ENCODE assay signal across 1 cellular context in genomic region chr1:173867753-173868265, GRCh38.
TF ChIP-seq lines count a peak whose summit lies in the region.

Gene GAS5 (minus strand): TSS chr1:173867989.

TF ChIP-seq in K562, 482 proteins besides CTCF, POLR2A, EP300 and RAD21 (continued from another document):
- TF ChIP-seq, protein P1, sequence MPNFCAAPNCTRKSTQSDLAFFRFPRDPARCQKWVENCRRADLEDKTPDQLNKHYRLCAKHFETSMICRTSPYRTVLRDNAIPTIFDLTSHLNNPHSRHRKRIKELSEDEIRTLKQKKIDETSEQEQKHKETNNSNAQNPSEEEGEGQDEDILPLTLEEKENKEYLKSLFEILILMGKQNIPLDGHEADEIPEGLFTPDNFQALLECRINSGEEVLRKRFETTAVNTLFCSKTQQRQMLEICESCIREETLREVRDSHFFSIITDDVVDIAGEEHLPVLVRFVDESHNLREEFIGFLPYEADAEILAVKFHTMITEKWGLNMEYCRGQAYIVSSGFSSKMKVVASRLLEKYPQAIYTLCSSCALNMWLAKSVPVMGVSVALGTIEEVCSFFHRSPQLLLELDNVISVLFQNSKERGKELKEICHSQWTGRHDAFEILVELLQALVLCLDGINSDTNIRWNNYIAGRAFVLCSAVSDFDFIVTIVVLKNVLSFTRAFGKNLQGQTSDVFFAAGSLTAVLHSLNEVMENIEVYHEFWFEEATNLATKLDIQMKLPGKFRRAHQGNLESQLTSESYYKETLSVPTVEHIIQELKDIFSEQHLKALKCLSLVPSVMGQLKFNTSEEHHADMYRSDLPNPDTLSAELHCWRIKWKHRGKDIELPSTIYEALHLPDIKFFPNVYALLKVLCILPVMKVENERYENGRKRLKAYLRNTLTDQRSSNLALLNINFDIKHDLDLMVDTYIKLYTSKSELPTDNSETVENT (CRISPR knock-in tag; IDR thresholded peaks at IDR 0.05), result peak; percentile 95
- no peak for TF ChIP-seq ZBTB8A (IDR thresholded peaks at IDR 0.05; ENCODE audit: partially characterized antibody)
- TF ChIP-seq ID3 (CRISPR knock-in tag; IDR thresholded peaks at IDR 0.05), result no peak
- peak; percentile 94; the same call in 1 of the 2 replicates for TF ChIP-seq ID3 (tag; IDR thresholded peaks at IDR 0.05)
- TF ChIP-seq ZNF280B (CRISPR knock-in tag; IDR thresholded peaks at IDR 0.05), result no peak
- peak; percentile 79 for TF ChIP-seq L3MBTL2 (IDR thresholded peaks at IDR 0.05)
- no peak for TF ChIP-seq MTF1 (CRISPR knock-in tag; IDR thresholded peaks at IDR 0.05; ENCODE audit: borderline replicate concordance)
- TF ChIP-seq SAFB (IDR thresholded peaks at IDR 0.05; ENCODE audit: borderline replicate concordance, low read depth, low read length), result no peak
- no peak for TF ChIP-seq BACH1 (tag; IDR thresholded peaks at IDR 0.05)
- peak; percentile 82; the same call in 1 of the 2 replicates for TF ChIP-seq ZBTB17 (CRISPR knock-in tag; IDR thresholded peaks at IDR 0.05)
- peak; percentile 58; the same call in 1 of the 2 replicates for TF ChIP-seq ZNF24 (IDR thresholded peaks at IDR 0.05)
- TF ChIP-seq CREM (IDR thresholded peaks at IDR 0.05; ENCODE audit: low read depth), result peak; percentile 96
- TF ChIP-seq, protein P2, sequence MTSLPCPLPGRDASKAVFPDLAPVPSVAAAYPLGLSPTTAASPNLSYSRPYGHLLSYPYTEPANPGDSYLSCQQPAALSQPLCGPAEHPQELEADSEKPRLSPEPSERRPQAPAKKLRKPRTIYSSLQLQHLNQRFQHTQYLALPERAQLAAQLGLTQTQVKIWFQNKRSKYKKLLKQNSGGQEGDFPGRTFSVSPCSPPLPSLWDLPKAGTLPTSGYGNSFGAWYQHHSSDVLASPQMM (CRISPR knock-in tag; IDR thresholded peaks at IDR 0.05), result no peak
- TF ChIP-seq PTBP1 (IDR thresholded peaks at IDR 0.05; ENCODE audit: low read depth, low read length), result 0 out of 2 replicates have a peak, but pooled peaks have one; percentile 31
- no peak for TF ChIP-seq ELF4 (CRISPR knock-in tag; IDR thresholded peaks at IDR 0.05)
- TF ChIP-seq KDM1A (IDR thresholded peaks at IDR 0.05), result no peak
- TF ChIP-seq SMAD2 (IDR thresholded peaks at IDR 0.05; ENCODE audit: low read depth, low read length), result no peak
- TF ChIP-seq ZC3H11A (IDR thresholded peaks at IDR 0.05; ENCODE audit: low read depth, low read length), result no peak
- TF ChIP-seq, protein P3, sequence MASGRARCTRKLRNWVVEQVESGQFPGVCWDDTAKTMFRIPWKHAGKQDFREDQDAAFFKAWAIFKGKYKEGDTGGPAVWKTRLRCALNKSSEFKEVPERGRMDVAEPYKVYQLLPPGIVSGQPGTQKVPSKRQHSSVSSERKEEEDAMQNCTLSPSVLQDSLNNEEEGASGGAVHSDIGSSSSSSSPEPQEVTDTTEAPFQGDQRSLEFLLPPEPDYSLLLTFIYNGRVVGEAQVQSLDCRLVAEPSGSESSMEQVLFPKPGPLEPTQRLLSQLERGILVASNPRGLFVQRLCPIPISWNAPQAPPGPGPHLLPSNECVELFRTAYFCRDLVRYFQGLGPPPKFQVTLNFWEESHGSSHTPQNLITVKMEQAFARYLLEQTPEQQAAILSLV (tag; IDR thresholded peaks at IDR 0.05), result no peak
- TF ChIP-seq PTTG1 (tag; IDR thresholded peaks at IDR 0.05; ENCODE audit: low read depth), result peak; percentile 51; the same call in 1 of the 2 replicates
- TF ChIP-seq RBBP5 (IDR thresholded peaks at IDR 0.05; ENCODE audit: borderline replicate concordance, insufficient read depth, low read length, poor library complexity, severe bottlenecking), result peak; percentile 99
- no peak for TF ChIP-seq HMGN3 (IDR thresholded peaks at IDR 0.05; ENCODE audit: borderline replicate concordance, extremely low read depth, insufficient read length, low read depth, low read length)
- peak; percentile 51; the same call in 1 of the 2 replicates for TF ChIP-seq CREB3L1 (IDR thresholded peaks at IDR 0.05; ENCODE audit: borderline replicate concordance, low read depth)
- no peak for TF ChIP-seq NEUROD1 (IDR thresholded peaks at IDR 0.05; ENCODE audit: borderline replicate concordance, low read depth, low read length, partially characterized antibody)
- no peak for TF ChIP-seq ZNF583 (CRISPR knock-in tag; IDR thresholded peaks at IDR 0.05)
- no peak for TF ChIP-seq KAT8 (IDR thresholded peaks at IDR 0.05; ENCODE audit: low read depth)
- no peak for TF ChIP-seq ZNF668 (CRISPR knock-in tag; IDR thresholded peaks at IDR 0.05)
- TF ChIP-seq ZNF639 (CRISPR knock-in tag; conservative IDR thresholded peaks at IDR 0.05 in 1 of 2, IDR thresholded peaks at IDR 0.05 in 1 of 2), result no peak
- TF ChIP-seq, protein P4, sequence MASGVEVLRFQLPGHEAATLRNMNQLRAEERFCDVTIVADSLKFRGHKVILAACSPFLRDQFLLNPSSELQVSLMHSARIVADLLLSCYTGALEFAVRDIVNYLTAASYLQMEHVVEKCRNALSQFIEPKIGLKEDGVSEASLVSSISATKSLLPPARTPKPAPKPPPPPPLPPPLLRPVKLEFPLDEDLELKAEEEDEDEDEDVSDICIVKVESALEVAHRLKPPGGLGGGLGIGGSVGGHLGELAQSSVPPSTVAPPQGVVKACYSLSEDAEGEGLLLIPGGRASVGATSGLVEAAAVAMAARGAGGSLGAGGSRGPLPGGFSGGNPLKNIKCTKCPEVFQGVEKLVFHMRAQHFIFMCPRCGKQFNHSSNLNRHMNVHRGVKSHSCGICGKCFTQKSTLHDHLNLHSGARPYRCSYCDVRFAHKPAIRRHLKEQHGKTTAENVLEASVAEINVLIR (CRISPR knock-in tag; IDR thresholded peaks at IDR 0.05), result peak; percentile 94
- 0 out of 2 replicates have a peak, but pooled peaks have one; percentile 40 for TF ChIP-seq ATF4 (CRISPR knock-in tag; IDR thresholded peaks at IDR 0.05)
- TF ChIP-seq ZNF584 (CRISPR knock-in tag; IDR thresholded peaks at IDR 0.05; ENCODE audit: low read depth), result no peak
- TF ChIP-seq SMC3 (conservative IDR thresholded peaks at IDR 0.05; ENCODE audit: insufficient read depth, low read depth, low read length), result no peak
- TF ChIP-seq, protein P5, sequence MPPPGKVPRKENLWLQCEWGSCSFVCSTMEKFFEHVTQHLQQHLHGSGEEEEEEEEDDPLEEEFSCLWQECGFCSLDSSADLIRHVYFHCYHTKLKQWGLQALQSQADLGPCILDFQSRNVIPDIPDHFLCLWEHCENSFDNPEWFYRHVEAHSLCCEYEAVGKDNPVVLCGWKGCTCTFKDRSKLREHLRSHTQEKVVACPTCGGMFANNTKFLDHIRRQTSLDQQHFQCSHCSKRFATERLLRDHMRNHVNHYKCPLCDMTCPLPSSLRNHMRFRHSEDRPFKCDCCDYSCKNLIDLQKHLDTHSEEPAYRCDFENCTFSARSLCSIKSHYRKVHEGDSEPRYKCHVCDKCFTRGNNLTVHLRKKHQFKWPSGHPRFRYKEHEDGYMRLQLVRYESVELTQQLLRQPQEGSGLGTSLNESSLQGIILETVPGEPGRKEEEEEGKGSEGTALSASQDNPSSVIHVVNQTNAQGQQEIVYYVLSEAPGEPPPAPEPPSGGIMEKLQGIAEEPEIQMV (tag; conservative IDR thresholded peaks at IDR 0.05; ENCODE audit: low read depth), result peak; percentile 60; the same call in 1 of the 2 replicates
- no peak for TF ChIP-seq ELF1 (tag; IDR thresholded peaks at IDR 0.05)
- peak; percentile 99 for TF ChIP-seq GTF2F1 (IDR thresholded peaks at IDR 0.05; ENCODE audit: low read depth, low read length)
- TF ChIP-seq DPF2 (IDR thresholded peaks at IDR 0.05), result no peak; the same call in none of the 2 replicates
- TF ChIP-seq ZNF174 (CRISPR knock-in tag; IDR thresholded peaks at IDR 0.05), result 0 out of 2 replicates have a peak, but pooled peaks have one; percentile 56
- peak; percentile 52; the same call in 1 of the 2 replicates for TF ChIP-seq HDGF (IDR thresholded peaks at IDR 0.05)
